ENCODE assay signal across 1 cellular context in genomic region chr3:67937498-67938118, GRCh38.
A peak's percentile ranks its signal among the peaks of the same experiment; 100 is the strongest.
TF ChIP-seq lines count a peak whose summit lies in the region.

No MANE protein-coding gene starts in this region.

TF ChIP-seq in liver, 16 proteins besides CTCF, POLR2A, EP300 and RAD21 (continued from another document):
- TF ChIP-seq SP1 (IDR thresholded peaks at IDR 0.05), result peak; percentile 47
- TF ChIP-seq FOXA2 (IDR thresholded peaks at IDR 0.05), result peak; percentile 12
- TF ChIP-seq ZBTB33 (IDR thresholded peaks at IDR 0.05), result no peak
- no peak for TF ChIP-seq TAF1 (conservative IDR thresholded peaks at IDR 0.05)
- TF ChIP-seq HNF4G (IDR thresholded peaks at IDR 0.05), result no peak
- TF ChIP-seq RXRA (IDR thresholded peaks at IDR 0.05), result peak; percentile 92 to 96
- peak; percentile 38 to 74 for TF ChIP-seq JUND (IDR thresholded peaks at IDR 0.05)
- no peak for TF ChIP-seq EGR1 (IDR thresholded peaks at IDR 0.05; ENCODE audit: low read depth in 2 of 2)
- TF ChIP-seq YY1 (IDR thresholded peaks at IDR 0.05), result peak; percentile 56
- no peak for TF ChIP-seq GABPA (IDR thresholded peaks at IDR 0.05 in 1 of 2, conservative IDR thresholded peaks at IDR 0.05 in 1 of 2)
- no peak for TF ChIP-seq MAX (IDR thresholded peaks at IDR 0.05)
- TF ChIP-seq FOXA1 (IDR thresholded peaks at IDR 0.05), result no peak
- TF ChIP-seq HNF4A (conservative IDR thresholded peaks at IDR 0.05), result peak; percentile 82 to 87
TF ChIP-seq in liver: peak in this region for 8.
